8 cellular contexts compared by ENCODE assay signal in the genomic region with DNA sequence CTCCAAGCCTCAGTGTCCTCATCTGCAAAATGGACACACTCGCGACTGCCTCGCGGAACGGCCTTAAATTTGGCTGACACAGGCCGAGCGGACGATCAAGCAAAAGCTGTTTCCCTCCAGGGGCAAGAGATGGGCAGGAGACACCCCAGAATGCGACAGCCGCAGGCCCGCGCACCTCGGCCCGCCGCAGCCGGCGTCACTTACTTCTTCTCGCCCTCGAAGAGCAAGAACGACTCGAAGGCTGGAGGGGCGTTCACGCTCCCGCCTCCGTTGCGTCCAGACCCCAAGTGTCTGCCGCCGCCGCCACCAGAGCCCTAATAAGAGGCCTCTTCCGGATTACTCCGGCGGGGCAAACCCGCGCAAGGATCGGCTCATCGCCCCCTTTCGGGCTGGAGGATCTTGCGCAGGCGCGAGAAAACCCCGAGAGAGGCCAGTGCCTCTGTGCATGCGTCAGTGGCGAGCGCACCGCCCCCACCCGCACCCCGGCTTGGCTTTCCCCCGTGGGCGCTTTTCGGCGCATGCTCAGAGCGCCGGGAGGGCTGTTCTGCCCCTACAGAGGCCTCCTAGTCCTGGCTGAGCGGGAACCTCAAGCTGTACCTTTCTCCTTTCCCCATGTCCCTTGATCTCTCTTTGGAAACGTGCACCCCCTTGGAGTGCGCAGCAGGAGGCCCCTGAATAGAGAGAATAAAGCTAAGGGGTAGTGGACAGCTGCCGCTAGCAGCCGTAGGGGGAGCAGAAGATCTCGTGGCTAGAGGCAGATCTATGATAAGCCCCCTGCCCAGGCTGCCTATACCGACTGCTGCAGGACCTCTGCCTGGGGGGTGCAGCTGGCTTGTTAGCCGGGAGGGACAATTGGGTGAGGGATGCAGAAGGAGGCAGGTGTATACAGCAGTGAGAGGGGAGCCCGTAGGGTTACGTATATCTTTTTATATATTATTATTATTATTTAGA. TPM values are rescaled to one million over a fixed set of nuclear protein-coding genes. Genes with fewer than 3 reads are reported as not detected.
A peak's percentile ranks its signal among the peaks of the same experiment; 100 is the strongest.
DNase-seq lines count a peak whose midpoint lies in the region; ATAC-seq and TF ChIP-seq lines count a peak whose summit lies in the region.
"Not testable (repeated sequence)": the region's sequence is repeated elsewhere in the genome, so short reads cannot be mapped to it uniquely, and the experiment has no call there.

No MANE protein-coding gene starts in this region.

- WGBS in adrenal gland, 4 donors, result 1 to 4% (median 3%) methylated on average over 5 to 62 of the region's 63 CpGs; no CpG with 5 or more reads in 1 of the 4 donors
- WGBS in heart right ventricle, 2 donors, result 1 to 2% methylated on average over 56 to 61 of the region's 63 CpGs

- ATAC-seq in HG02852 (IDR thresholded peaks at IDR 0.05; ENCODE audit: unreplicated experiment), result peak; percentile 93
- peak; percentile 97 to 99 (median 98) for ATAC-seq in heart right ventricle
- peak; percentile 99 for ATAC-seq in upper lobe of right lung

- H3K27ac ChIP-seq in adrenal gland (peak overlapping the region in 3 of 5 donors; percentile 46 to 81 (median 73)), heart right ventricle (peak overlapping the region in 9 of 10 donors; percentile 35 to 89 (median 80)), upper lobe of right lung (peak overlapping the region; percentile 75)

- in situ Hi-C loops in GM13977 (cut with MboI; ENCODE audit: low pct_unique_long_range_greater_than_20kb, low sequenced_read_pairs, unreplicated experiment), result not testable (repeated sequence)

- not testable (repeated sequence) for H3K9me3 ChIP-seq in adrenal gland (replicated peaks in 1 of 3); heart right ventricle; upper lobe of right lung

- H3K4me3 ChIP-seq in adrenal gland (peak overlapping the region; percentile 56 to 93 (median 70)), heart right ventricle (peak overlapping the region; percentile 55 to 96 (median 83)), upper lobe of right lung (peak overlapping the region; percentile 77)

- H3K4me1 ChIP-seq in adrenal gland (replicated peaks in 1 of 2) (peaks cover 0 to 11% of the 10 kb centered on the region in 2 donors), heart right ventricle (peaks cover 0 to 21% (median 8%) of the 10 kb centered on the region in 9 donors)
- H3K4me1 ChIP-seq in upper lobe of right lung, result not testable (repeated sequence)

- TF ChIP-seq CTCF in GM13977 (IDR thresholded peaks at IDR 0.05; ENCODE audit: extremely low read depth, insufficient read depth, missing control alignments) (peak; percentile 80), adrenal gland (IDR thresholded peaks at IDR 0.05) (peak; percentile 38 to 64 (median 57)), heart right ventricle (IDR thresholded peaks at IDR 0.05) (peak; percentile 62 to 87 (median 75)), upper lobe of right lung (IDR thresholded peaks at IDR 0.05) (peak; percentile 75)

- not testable (repeated sequence) for H3K36me3 ChIP-seq in adrenal gland (replicated peaks in 1 of 2); upper lobe of right lung
- peaks cover 0 to 14% (median 0%) of the 10 kb centered on the region in 9 donors for H3K36me3 ChIP-seq in heart right ventricle

- H3K27me3 ChIP-seq in adrenal gland, heart right ventricle, upper lobe of right lung: not testable (repeated sequence)

- peak; percentile 97 for DNase-seq in GM13977 (ENCODE audit: low spot score)
- DNase-seq in NCI-H1417 treated with DMSO at 0.1 percent for 48 hours (lab: John Stamatoyannopoulos, UW), result peak; percentile 87
- DNase-seq in SW480 (ENCODE audit: low spot score), result peak; percentile 94
- DNase-seq in adrenal gland, result peak; percentile 97 to 99 (median 98)
- DNase-seq in heart right ventricle, result peak; percentile 98 to 99
- peak; percentile 100 for DNase-seq in posterior vena cava (ENCODE audit: low spot score)
- DNase-seq in upper lobe of right lung, result peak; percentile 99

- TF ChIP-seq POLR2A in adrenal gland (IDR thresholded peaks at IDR 0.05), result peak; percentile 73 to 84

- intact Hi-C loops in adrenal gland (cut with DNase I); posterior vena cava (cut with DNase I); upper lobe of right lung (cut with DNase I): not testable (repeated sequence)
- intact Hi-C loops in heart right ventricle (cut with DNase I), result loop anchor here in 1 of 10 donors (5.0 kb wide), 1 partner anchor 183 kb away; the partner anchor contains the start of gene YKT6

RNA-seq across cellular contexts. Expression of gene SPDYE1, which starts 21.4 kb away (rescaled TPM):
- under 1 TPM in 1 of 8 donors, not detected in 7; 0.19 TPM for total RNA-seq in adrenal gland
- polyA plus RNA-seq in adrenal gland, result not detected
- under 1 TPM in 1 of 10 donors, not detected in 9; 0.11 TPM for total RNA-seq in heart right ventricle
- polyA plus RNA-seq in heart right ventricle, result not detected
- not detected for total RNA-seq in posterior vena cava
- total RNA-seq in upper lobe of right lung, result not detected

RNA-seq across cellular contexts. Expression of gene DBNL, which starts 25.4 kb away (rescaled TPM):
- total RNA-seq in adrenal gland, result 100 to 1,000 TPM in 2 of 8 donors, 10 to 100 TPM in 6; 71.7 to 145 (median 90.2) TPM
- 10 to 100 TPM; 46.2 to 74.0 (median 66.1) TPM for polyA plus RNA-seq in adrenal gland
- 10 to 100 TPM; 26.0 to 59.0 (median 35.4) TPM for total RNA-seq in heart right ventricle
- polyA plus RNA-seq in heart right ventricle, result 10 to 100 TPM; 34.8 to 74.3 TPM
- 10 to 100 TPM; 82.8 to 91.0 TPM for total RNA-seq in posterior vena cava
- total RNA-seq in upper lobe of right lung, result 93.7 TPM

RNA-seq across cellular contexts. Expression of gene PGAM2, which starts 46.2 kb away (rescaled TPM):
- 10 to 100 TPM in 1 of 8 donors, 1 to 10 TPM in 6, under 1 TPM in 1; 0.76 to 30.1 (median 4.3) TPM for total RNA-seq in adrenal gland
- 10 to 100 TPM in 2 of 3 donors, 1 to 10 TPM in 1; 2.3 to 20.4 (median 15.8) TPM for polyA plus RNA-seq in adrenal gland
- total RNA-seq in heart right ventricle, result 1,000 to 10,000 TPM in 2 of 10 donors, 100 to 1,000 TPM in 8; 375 to 1,148 (median 557) TPM
- 1,000 to 10,000 TPM in 1 of 2 donors, 100 to 1,000 TPM in 1; 367 to 2,327 TPM for polyA plus RNA-seq in heart right ventricle
- total RNA-seq in posterior vena cava, result 1 to 10 TPM; 1.6 to 2.1 TPM
- 1.1 TPM for total RNA-seq in upper lobe of right lung

Comparison
In these comparisons a context has a peak if more than half of its experiments do, and no peak if none do; other contexts are left out.
1. Peak in every context shown above with its lines: DNase-seq, ATAC-seq, H3K4me3 ChIP-seq and H3K27ac ChIP-seq.
2. RNA of gene PGAM2, which starts 46.2 kb away (total RNA-seq): 375 to 1,148 TPM in heart right ventricle; 0.76 to 30.1 TPM in adrenal gland, 1.6 to 2.1 TPM in posterior vena cava and 1.1 TPM in upper lobe of right lung (single experiment); every median in the first group is over 10 times any median in the second.